In genomic region chr19:2043269-2043641, GRCh38 we compare ENCODE assay signal across 1 cellular context.
TF ChIP-seq lines count a peak whose summit lies in the region.

No MANE protein-coding gene starts in this region.

TF ChIP-seq in WTC11, 78 proteins besides CTCF, POLR2A, EP300 and RAD21 (continued from another document):
- TF ChIP-seq AFF4 (CRISPR knock-in tag; IDR thresholded peaks at IDR 0.05; ENCODE audit: borderline replicate concordance) (no peak), MXD4 (CRISPR knock-in tag; IDR thresholded peaks at IDR 0.05; ENCODE audit: borderline replicate concordance) (no peak), SOX15 (CRISPR knock-in tag; IDR thresholded peaks at IDR 0.05) (no peak), ZNF281 (CRISPR knock-in tag; IDR thresholded peaks at IDR 0.05) (no peak)
TF ChIP-seq in WTC11: peak in this region for 0.
